ENCODE assay signal across 8 cellular contexts in genomic region chr1:22673486-22674409, GRCh38. TPM values are rescaled to one million over a fixed set of nuclear protein-coding genes. Genes with fewer than 3 reads are reported as not detected.
DNase-seq lines count a peak whose midpoint lies in the region; ATAC-seq and TF ChIP-seq lines count a peak whose summit lies in the region.

No MANE protein-coding gene starts in this region.

- H3K36me3 ChIP-seq in right atrium auricular region: no peaks in the 10 kb centered on the region

- H3K4me1 ChIP-seq in right atrium auricular region: no peaks in the 10 kb centered on the region

- TF ChIP-seq CTCF in VCaP (conservative IDR thresholded peaks at IDR 0.05): peak; percentile 87
- peak; percentile 35 to 71 for TF ChIP-seq CTCF in right atrium auricular region (IDR thresholded peaks at IDR 0.05)

- no peak overlapping the region for H3K4me3 ChIP-seq in right atrium auricular region
- H3K4me3 ChIP-seq in skeletal muscle cell (ENCODE audit: low read depth, low read length): no peak overlapping the region

- DNase-seq in A172 (ENCODE audit: low spot score) (peak; percentile 48), EL (peak; percentile 62), NCI-H1105 (lab: John Stamatoyannopoulos, UW) (peak; percentile 17), right atrium auricular region (ENCODE audit: low spot score) (no peak), skeletal muscle cell (ENCODE audit: low read depth) (peak; percentile 15), GDM1 (lab: John Stamatoyannopoulos, UW) (no peak)

- H3K27ac ChIP-seq in VCaP: no peak overlapping the region
- no peak overlapping the region for H3K27ac ChIP-seq in right atrium auricular region

- peaks cover 0 to 6% of the 10 kb centered on the region in 2 donors for H3K27me3 ChIP-seq in right atrium auricular region

- H3K9me3 ChIP-seq in right atrium auricular region: no peaks in the 10 kb centered on the region

- no peak for ATAC-seq in GM19463 (IDR thresholded peaks at IDR 0.05; ENCODE audit: unreplicated experiment)

RNA-seq across cellular contexts. Expression of gene C1QB, which starts 20.7 kb away (rescaled TPM):
- total RNA-seq in A172 (2014; rRNA removed; shearing (Covaris generic)): not detected in 2 replicates
- total RNA-seq in right atrium auricular region: 100 to 1,000 TPM in 1 of 2 donors, 10 to 100 TPM in 1; 82.5 to 262 TPM

RNA-seq across cellular contexts. Expression of gene C1QC, which starts 30.3 kb away (rescaled TPM):
- total RNA-seq in A172 (2014; rRNA removed; shearing (Covaris generic)): not detected in 2 replicates
- 100 to 1,000 TPM in 1 of 2 donors, 10 to 100 TPM in 1; 31.4 to 126 TPM for total RNA-seq in right atrium auricular region

RNA-seq across cellular contexts. Expression of gene EPHB2, which starts 36.9 kb away (rescaled TPM):
- 29.6 and 39.3 TPM in 2 replicates for total RNA-seq in A172 (2014; rRNA removed; shearing (Covaris generic))
- 1 to 10 TPM; 1.8 to 2.6 TPM for total RNA-seq in right atrium auricular region

RNA-seq across cellular contexts. Expression of gene C1QA, which starts 37.3 kb away (rescaled TPM):
- total RNA-seq in A172 (2014; rRNA removed; shearing (Covaris generic)): not detected in 2 replicates
- 100 to 1,000 TPM in 1 of 2 donors, 10 to 100 TPM in 1; 37.9 to 107 TPM for total RNA-seq in right atrium auricular region

Comparison
In these comparisons a context has a peak if more than half of its experiments do, and no peak if none do; other contexts are left out.
1. DNase-seq: peak in A172 (single experiment), EL (single experiment), NCI-H1105 (single experiment) and skeletal muscle cell (single experiment); none in right atrium auricular region (single experiment) and GDM1 (single experiment).
2. RNA of gene C1QB, which starts 20.7 kb away (total RNA-seq): 82.5 to 262 TPM in right atrium auricular region; not detected in A172; every median in the first group is over 10 times any median in the second.
3. RNA of gene C1QC, which starts 30.3 kb away (total RNA-seq): 31.4 to 126 TPM in right atrium auricular region; not detected in A172; every median in the first group is over 10 times any median in the second.